Comparison of ENCODE assay signal across 9 cellular contexts in genomic region chrX:37684918-37685317, GRCh38. TPM values are rescaled to one million over a fixed set of nuclear protein-coding genes. Genes with fewer than 3 reads are reported as not detected.
DNase-seq lines count a peak whose midpoint lies in the region; ATAC-seq, FAIRE-seq and TF ChIP-seq lines count a peak whose summit lies in the region.
"Had no signal": no experiment of that assay in that cellular context is flagged by ENCODE, and none has a peak within 500 bp of the region (broad histone marks: within the 10 kb centered on the region; RNA-seq: fewer than 3 reads in every experiment).

No MANE protein-coding gene starts in this region.

- H3K9ac ChIP-seq in Loucy (ENCODE audit: low read depth, low read length, poor library complexity, severe bottlenecking), result peak overlapping the region; percentile 99

- no peaks in the 10 kb centered on the region for H3K9me2 ChIP-seq in Loucy (replicated peaks; ENCODE audit: low read depth, low read length)

- no peak for ATAC-seq in natural killer cell treated with Interleukin-12 subunit alpha and Interleukin-12 subunit beta and Interleukin-15 and Interleukin-18, amount 100 ng/mL, for 72 hours
- ATAC-seq in HG03159 (IDR thresholded peaks at IDR 0.05; ENCODE audit: unreplicated experiment) (no peak), HG03442 (IDR thresholded peaks at IDR 0.05; ENCODE audit: unreplicated experiment) (no peak)

- H3K9me3 Mint-ChIP-seq in natural killer cell treated with Interleukin-12 subunit alpha and Interleukin-12 subunit beta and Interleukin-15 and Interleukin-18, amount 100 ng/mL, for 72 hours, result no peaks in the 10 kb centered on the region
- H3K9me3 Mint-ChIP-seq: stimulated activated memory B cell treated with anti-CD40 and anti-IgM and Interleukin-4, amounts not matched to agents 10 μg/mL and 1 μg/mL and 100 μg/mL, for 72 hours had no signal

- peak overlapping the region; percentile 75 for H2AFZ ChIP-seq in Loucy (ENCODE audit: low read length)

- H3K9me3 ChIP-seq in Loucy (ENCODE audit: insufficient read depth, low read depth, low read length), result no peaks in the 10 kb centered on the region

- TF ChIP-seq CTCF in Loucy (conservative IDR thresholded peaks at IDR 0.05; ENCODE audit: low read length) (no peak), D721Med (IDR thresholded peaks at IDR 0.05; ENCODE audit: insufficient read depth, missing control alignments) (no peak)

- H3K27ac Mint-ChIP-seq in natural killer cell treated with Interleukin-12 subunit alpha and Interleukin-12 subunit beta and Interleukin-15 and Interleukin-18, amount 100 ng/mL, for 72 hours, result no peak overlapping the region

- no peaks in the 10 kb centered on the region for H3K4me1 Mint-ChIP-seq in natural killer cell treated with Interleukin-12 subunit alpha and Interleukin-12 subunit beta and Interleukin-15 and Interleukin-18, amount 100 ng/mL, for 72 hours (ENCODE audit: low read depth in 2 of 2)
- H3K4me1 Mint-ChIP-seq: stimulated activated memory B cell treated with anti-CD40 and anti-IgM and Interleukin-4, amounts not matched to agents 10 μg/mL and 1 μg/mL and 100 μg/mL, for 72 hours had no signal

- FAIRE-seq in D721Med (lab: Jason Lieb, UNC), result no peak

- H3K36me3 Mint-ChIP-seq in natural killer cell treated with Interleukin-12 subunit alpha and Interleukin-12 subunit beta and Interleukin-15 and Interleukin-18, amount 100 ng/mL, for 72 hours, result no peaks in the 10 kb centered on the region
- H3K36me3 Mint-ChIP-seq: stimulated activated memory B cell treated with anti-CD40 and anti-IgM and Interleukin-4, amounts not matched to agents 10 μg/mL and 1 μg/mL and 100 μg/mL, for 72 hours had no signal

- H3K4me2 ChIP-seq in Loucy (ENCODE audit: low read depth, low read length, poor library complexity, severe bottlenecking), result peak overlapping the region; percentile 83

- no peaks in the 10 kb centered on the region for H3K36me3 ChIP-seq in Loucy (ENCODE audit: insufficient read depth, low read length)

- H3K27me3 Mint-ChIP-seq in natural killer cell treated with Interleukin-12 subunit alpha and Interleukin-12 subunit beta and Interleukin-15 and Interleukin-18, amount 100 ng/mL, for 72 hours, result peaks cover 0 to 6% of the 10 kb centered on the region in 2 donors
- H3K27me3 Mint-ChIP-seq: stimulated activated memory B cell treated with anti-CD40 and anti-IgM and Interleukin-4, amounts not matched to agents 10 μg/mL and 1 μg/mL and 100 μg/mL, for 72 hours had no signal

- peak overlapping the region; percentile 39 for H3K4me3 Mint-ChIP-seq in natural killer cell treated with Interleukin-12 subunit alpha and Interleukin-12 subunit beta and Interleukin-15 and Interleukin-18, amount 100 ng/mL, for 72 hours

- H3K4me1 ChIP-seq in Loucy (ENCODE audit: insufficient read depth, low read length, poor library complexity, severe bottlenecking), result peaks cover 41% of the 10 kb centered on the region

- peak overlapping the region; percentile 99 for H3K4me3 ChIP-seq in Loucy (ENCODE audit: low read length, poor library complexity, severe bottlenecking)

- no peaks in the 10 kb centered on the region for H3F3A ChIP-seq in Loucy (ENCODE audit: low read depth)

- DNase-seq in DMS53 (lab: John Stamatoyannopoulos, UW), result peak; percentile 26
- DNase-seq in cerebellar cortex (ENCODE audit: low spot score), result peak; percentile 18
- DNase-seq in natural killer cell treated with Interleukin-12 subunit alpha and Interleukin-12 subunit beta and Interleukin-15 and Interleukin-18, amount 100 ng/mL, for 72 hours (ENCODE audit: low spot score), result no peak
- DNase-seq in D721Med (ENCODE audit: insufficient read length, low spot score), result no peak
- DNase-seq in NCI-H2029 treated with DMSO at 0.1 percent for 48 hours (lab: John Stamatoyannopoulos, UW), result no peak

- no peaks in the 10 kb centered on the region for H3K27me3 ChIP-seq in Loucy (ENCODE audit: insufficient read depth, low read length, poor library complexity, severe bottlenecking)

- H3K79me2 ChIP-seq in Loucy (ENCODE audit: insufficient read depth, low read length), result peaks cover 37% of the 10 kb centered on the region

- H4K20me1 ChIP-seq in Loucy (ENCODE audit: insufficient read depth, low read length, poor library complexity, severe bottlenecking), result no peaks in the 10 kb centered on the region

RNA-seq across cellular contexts. Expression of gene XK, which starts 0.7 kb away (rescaled TPM):
- total RNA-seq in natural killer cell treated with Interleukin-12 subunit alpha and Interleukin-12 subunit beta and Interleukin-15 and Interleukin-18, amount 100 ng/mL, for 72 hours, result under 1 TPM; 0.17 to 0.33 TPM

Comparison
In these comparisons a context has a peak if more than half of its experiments do, and no peak if none do; other contexts are left out.
1. DNase-seq: peak in DMS53 (single experiment) and cerebellar cortex (single experiment); none in natural killer cell treated with Interleukin-12 subunit alpha and Interleukin-12 subunit beta and Interleukin-15 and Interleukin-18, amount 100 ng/mL, for 72 hours (single experiment), D721Med (single experiment) and NCI-H2029 treated with DMSO at 0.1 percent for 48 hours (single experiment).